9 cellular contexts compared by ENCODE assay signal in the genomic region with DNA sequence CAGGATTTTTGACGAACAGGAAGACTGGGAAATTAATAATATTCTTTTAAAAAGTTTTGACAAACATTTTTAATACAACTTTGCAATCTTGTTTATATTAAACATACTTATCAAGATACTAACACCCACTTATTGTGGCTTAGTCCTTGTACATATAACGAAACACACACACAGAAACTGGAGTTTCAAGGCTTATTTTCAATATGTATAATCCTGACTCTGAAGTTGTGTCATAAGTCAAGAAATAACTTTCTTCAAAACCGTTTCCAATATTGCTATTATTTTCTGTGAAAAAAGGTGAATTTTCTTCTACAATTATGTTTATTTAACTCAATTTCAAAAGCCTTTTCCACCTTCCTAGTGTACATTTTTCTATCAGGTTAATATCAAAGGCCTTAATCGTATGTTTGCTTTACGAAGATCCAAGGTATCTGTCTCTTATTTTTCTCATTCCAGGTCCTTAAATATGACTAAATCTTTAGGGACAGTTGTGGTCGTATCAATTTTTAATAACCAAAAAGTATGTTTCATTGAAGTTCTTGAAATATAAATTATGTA. TPM values are rescaled to one million over a fixed set of nuclear protein-coding genes. Genes with fewer than 3 reads are reported as not detected.
DNase-seq lines count a peak whose midpoint lies in the region; ATAC-seq and TF ChIP-seq lines count a peak whose summit lies in the region.
"Had no signal": no experiment of that assay in that cellular context is flagged by ENCODE, and none has a peak within 500 bp of the region (broad histone marks: within the 10 kb centered on the region; RNA-seq: fewer than 3 reads in every experiment).

No MANE protein-coding gene starts in this region.

- H3K4me1 Mint-ChIP-seq in CD4-positive, alpha-beta memory T cell, result peaks cover 17 to 43% (median 32%) of the 10 kb centered on the region in 4 donors
- H3K4me1 Mint-ChIP-seq in stimulated activated memory B cell treated with anti-CD40 and anti-IgM and Interleukin-4, amounts not matched to agents 10 μg/mL and 1 μg/mL and 100 μg/mL, for 72 hours, result peaks cover 33% of the 10 kb centered on the region

- TF ChIP-seq POLR2A in prostate gland (IDR thresholded peaks at IDR 0.05), result no peak

- no peak for ATAC-seq in stimulated activated memory B cell treated with anti-CD40 and anti-IgM and Interleukin-4, amounts not matched to agents 10 μg/mL and 1 μg/mL and 100 μg/mL, for 72 hours
- ATAC-seq: T-cell had no signal

- 70% methylated on average over 6 of the region's 6 CpGs for whole genome bisulfite sequencing in prostate gland

- H3K9me3 ChIP-seq in CD4-positive, alpha-beta memory T cell (ENCODE audit: control insufficient read depth in 1 of 2, low read length in 2 of 2), result no peaks in the 10 kb centered on the region
- no peaks in the 10 kb centered on the region for H3K9me3 ChIP-seq in WERI-Rb-1 (ENCODE audit: severe bottlenecking)
- no peaks in the 10 kb centered on the region for H3K9me3 ChIP-seq in prostate gland

- TF ChIP-seq CTCF in GM13977 (IDR thresholded peaks at IDR 0.05; ENCODE audit: extremely low read depth, insufficient read depth, missing control alignments), result no peak
- TF ChIP-seq CTCF in WERI-Rb-1 (IDR thresholded peaks at IDR 0.05; ENCODE audit: low read depth, low read length), result no peak
- no peak for TF ChIP-seq CTCF in prostate gland (IDR thresholded peaks at IDR 0.05)

- H3K4me3 Mint-ChIP-seq in CD4-positive, alpha-beta memory T cell, result peak overlapping the region in 5 of 8 donors; percentile 95 to 100 (median 99)
- no peak overlapping the region for H3K4me3 Mint-ChIP-seq in stimulated activated memory B cell treated with anti-CD40 and anti-IgM and Interleukin-4, amounts not matched to agents 10 μg/mL and 1 μg/mL and 100 μg/mL, for 72 hours

- DNase-seq in CD4-positive, alpha-beta memory T cell, result no peak
- peak; percentile 35 for DNase-seq in GM13977 (ENCODE audit: low spot score)
- no peak for DNase-seq in WERI-Rb-1
- DNase-seq in myocyte (ENCODE audit: low read depth), result peak; percentile 62
- no peak for DNase-seq in prostate gland (ENCODE audit: low spot score)
- DNase-seq in midbrain (lab: John Stamatoyannopoulos, UW), result no peak
- DNase-seq: activated naive CD4-positive, alpha-beta T cell treated with anti-CD3 and anti-CD28 coated beads for 36 hours; T-cell had no signal

- intact Hi-C loops in CD4-positive, alpha-beta memory T cell (cut with micrococcal nuclease), result no loop called here
- intact Hi-C loops in prostate gland (cut with DNase I), result no loop called here

- peaks cover 0 to 4% of the 10 kb centered on the region in 2 donors for H3K27me3 Mint-ChIP-seq in CD4-positive, alpha-beta memory T cell
- peaks cover 42% of the 10 kb centered on the region for H3K27me3 Mint-ChIP-seq in stimulated activated memory B cell treated with anti-CD40 and anti-IgM and Interleukin-4, amounts not matched to agents 10 μg/mL and 1 μg/mL and 100 μg/mL, for 72 hours

- no peak overlapping the region for H3K4me3 ChIP-seq in CD4-positive, alpha-beta memory T cell (ENCODE audit: low read length in 2 of 2)
- H3K4me3 ChIP-seq in WERI-Rb-1 (ENCODE audit: low read depth, low read length), result peak overlapping the region; percentile 90
- peak overlapping the region in 1 of 2 donors; percentile 79 for H3K4me3 ChIP-seq in prostate gland

- H3K27ac ChIP-seq in CD4-positive, alpha-beta memory T cell (ENCODE audit: low read depth, low read length), result no peak overlapping the region
- H3K27ac ChIP-seq in WERI-Rb-1 (peak overlapping the region; percentile 99), prostate gland (no peak overlapping the region)

- CTCF ChIA-PET in CD4-positive, alpha-beta memory T cell (lab: Charles Lee; ENCODE audit: partially characterized antibody), result interaction anchor here (0.9 to 2.8 kb wide), 3 partner anchors 11 to 42 kb away, joined by 3 to 16 read pairs (median 4); partner anchors contain the start of gene FAF1

- in situ Hi-C loops in GM13977 (cut with MboI; ENCODE audit: low pct_unique_long_range_greater_than_20kb, low sequenced_read_pairs, unreplicated experiment), result no loop called here

- H3K9me3 Mint-ChIP-seq in CD4-positive, alpha-beta memory T cell, result no peaks in the 10 kb centered on the region
- H3K9me3 Mint-ChIP-seq in stimulated activated memory B cell treated with anti-CD40 and anti-IgM and Interleukin-4, amounts not matched to agents 10 μg/mL and 1 μg/mL and 100 μg/mL, for 72 hours, result no peaks in the 10 kb centered on the region
- H3K9me3 Mint-ChIP-seq: activated naive CD4-positive, alpha-beta T cell treated with anti-CD3 and anti-CD28 coated beads for 36 hours; T-cell had no signal

- H3K4me1 ChIP-seq in CD4-positive, alpha-beta memory T cell (ENCODE audit: insufficient read depth, low read length), result peaks cover 40% of the 10 kb centered on the region
- H3K4me1 ChIP-seq in prostate gland (replicated peaks), result no peaks in the 10 kb centered on the region

- POLR2A ChIA-PET in CD4-positive, alpha-beta memory T cell (lab: Charles Lee; ENCODE audit: partially characterized antibody), result interaction anchor here (4.0 kb wide), 1 partner anchor 12 kb away, joined by 122 read pairs; the partner anchor contains the start of gene FAF1

- H3K27me3 ChIP-seq in CD4-positive, alpha-beta memory T cell (ENCODE audit: insufficient read depth, low read length), result no peaks in the 10 kb centered on the region
- H3K27me3 ChIP-seq in WERI-Rb-1 (ENCODE audit: insufficient read depth, low read depth, severe bottlenecking) (no peaks in the 10 kb centered on the region), prostate gland (replicated peaks; ENCODE audit: insufficient read depth) (no peaks in the 10 kb centered on the region)

- peaks cover 3 to 17% of the 10 kb centered on the region in 2 donors for H3K36me3 Mint-ChIP-seq in CD4-positive, alpha-beta memory T cell
- no peaks in the 10 kb centered on the region for H3K36me3 Mint-ChIP-seq in stimulated activated memory B cell treated with anti-CD40 and anti-IgM and Interleukin-4, amounts not matched to agents 10 μg/mL and 1 μg/mL and 100 μg/mL, for 72 hours
- H3K36me3 Mint-ChIP-seq: T-cell had no signal

- no peaks in the 10 kb centered on the region for H3K36me3 ChIP-seq in CD4-positive, alpha-beta memory T cell (ENCODE audit: insufficient read depth, low read length)
- H3K36me3 ChIP-seq in WERI-Rb-1 (peaks cover 68% of the 10 kb centered on the region), prostate gland (no peaks in the 10 kb centered on the region)

- no peak overlapping the region for H3K27ac Mint-ChIP-seq in CD4-positive, alpha-beta memory T cell
- H3K27ac Mint-ChIP-seq in stimulated activated memory B cell treated with anti-CD40 and anti-IgM and Interleukin-4, amounts not matched to agents 10 μg/mL and 1 μg/mL and 100 μg/mL, for 72 hours, result no peak overlapping the region
- H3K27ac Mint-ChIP-seq: activated naive CD4-positive, alpha-beta T cell treated with anti-CD3 and anti-CD28 coated beads for 36 hours had no signal

RNA-seq across cellular contexts. Expression of gene CDKN2C, which starts 1.8 kb away (rescaled TPM):
- 1 to 10 TPM; 7.7 to 9.2 TPM for total RNA-seq in CD4-positive, alpha-beta memory T cell
- polyA plus RNA-seq in CD4-positive, alpha-beta memory T cell, result 10 to 100 TPM; 12.9 to 14.8 TPM
- total RNA-seq in myocyte (17.8 and 27.7 TPM in 2 replicates), prostate gland (1 to 10 TPM; 6.8 to 8.4 TPM)
- 10.6 TPM for polyA plus RNA-seq in myocyte (2012)

RNA-seq across cellular contexts. Expression of gene FAF1, which starts 11.8 kb away (rescaled TPM):
- total RNA-seq in CD4-positive, alpha-beta memory T cell, result 10 to 100 TPM; 50.0 to 57.7 TPM
- polyA plus RNA-seq in CD4-positive, alpha-beta memory T cell, result 10 to 100 TPM; 36.0 to 60.2 TPM
- total RNA-seq in myocyte (48.5 and 60.2 TPM in 2 replicates), prostate gland (10 to 100 TPM; 40.4 to 41.5 TPM)
- polyA plus RNA-seq in myocyte (2012), result 37.0 TPM

Comparison
In these comparisons a context has a peak if more than half of its experiments do, and no peak if none do; other contexts are left out.
1. DNase-seq: peak in GM13977 (single experiment) and myocyte (single experiment); none in CD4-positive, alpha-beta memory T cell (0 of 5), WERI-Rb-1 (single experiment), prostate gland (single experiment) and midbrain (single experiment).